ENCODE assay signal across 29 cellular contexts in the genomic region with DNA sequence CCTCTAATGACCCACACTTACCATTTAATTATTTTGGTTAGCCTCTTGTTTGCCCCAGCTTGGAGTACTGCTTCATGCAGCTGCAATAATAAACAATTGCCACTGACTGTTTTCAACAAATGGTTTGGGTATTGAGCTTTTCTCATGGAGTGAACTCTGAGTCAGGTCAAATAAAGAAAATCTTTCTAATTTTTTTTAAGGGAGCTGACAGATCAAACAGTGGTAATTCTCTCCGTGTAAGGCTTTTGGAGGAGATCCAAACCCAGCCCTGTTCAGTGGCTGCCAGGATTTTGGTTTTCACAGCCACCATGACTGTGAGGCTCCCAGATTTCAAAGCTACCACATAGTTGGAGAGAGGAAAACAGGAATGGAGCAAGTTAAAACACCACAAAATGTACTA.
DNase-seq lines count a peak whose midpoint lies in the region.
"Had no signal": no experiment of that assay in that cellular context is flagged by ENCODE, and none has a peak within 500 bp of the region (broad histone marks: within the 10 kb centered on the region; RNA-seq: fewer than 3 reads in every experiment).

No MANE protein-coding gene starts in this region.

- H3F3A ChIP-seq in GM23248 (ENCODE audit: insufficient read depth), result no peaks in the 10 kb centered on the region

- peak; percentile 25 for DNase-seq in A172 (ENCODE audit: low spot score)
- peak; percentile 76 for DNase-seq in LHCN-M2 (ENCODE audit: low read depth)
- DNase-seq in astrocyte of the hippocampus (ENCODE audit: low read depth, low spot score), result peak; percentile 87
- peak; percentile 34 for DNase-seq in fibroblast of peridontal ligament (ENCODE audit: extremely low read depth)
- DNase-seq in islet precursor cell, result no peak
- no peak for DNase-seq in SW 1271 (lab: John Stamatoyannopoulos, UW)
- DNase-seq in activated T-helper 1 cell treated with anti-CD3 and anti-CD28 coated beads, Interleukin-12 subunit alpha, Interleukin-12 subunit beta, Interleukin-2, Interleukin-4 antibody, amounts not matched to agents 30 ng/mL and 10 ng/mL and 1 ng/mL, durations not matched to agents 14 hours and 24 hours and 36 hours (ENCODE audit: low spot score), result no peak
- DNase-seq in GM23248, result no peak
- DNase-seq: ACHN; activated CD8-positive, alpha-beta memory T cell treated with anti-CD3 and anti-CD28 coated beads, Interleukin-2, amount 50 U/mL, for 48 hours; activated naive CD8-positive, alpha-beta T cell treated with anti-CD3 and anti-CD28 coated beads, Interleukin-2, amount 10 ng/mL, durations not matched to agents 7 days and 5 days; Calu3; H9; head of caudate nucleus; NCI-H1092 treated with DMSO at 0.1 percent for 48 hours; NCI-H1930; NCI-H345; Peyer's patch; sigmoid colon; T-helper 2 cell; upper lobe of right lung; WERI-Rb-1 had no signal

- no peaks in the 10 kb centered on the region for H3K9me3 ChIP-seq in GM23248 (ENCODE audit: low read depth)
- H3K9me3 ChIP-seq: upper lobe of right lung had no signal

- H3K9me2 ChIP-seq in GM23248 (ENCODE audit: insufficient read depth), result no peaks in the 10 kb centered on the region

- no peaks in the 10 kb centered on the region for H3K4me1 Mint-ChIP-seq in activated T-helper 1 cell treated with anti-CD3 and anti-CD28 coated beads, Interleukin-12 subunit alpha, Interleukin-12 subunit beta, Interleukin-2, Interleukin-4 antibody, amounts not matched to agents 30 ng/mL and 10 ng/mL and 1 ng/mL, durations not matched to agents 14 hours and 24 hours and 36 hours (ENCODE audit: low read depth)
- H3K4me1 Mint-ChIP-seq: activated naive CD8-positive, alpha-beta T cell treated with anti-CD3 and anti-CD28 coated beads, Interleukin-2, amount 10 ng/mL, durations not matched to agents 7 days and 5 days had no signal

- H4K20me1 ChIP-seq in GM23248 (ENCODE audit: insufficient read depth), result no peaks in the 10 kb centered on the region
- H4K20me1 ChIP-seq: BLaER1 treated with 17β-estradiol and CSF1 and Interleukin-3, amounts not matched to agents 10 nM and 100 nM had no signal

- intact Hi-C loops in activated T-helper 1 cell treated with anti-CD3 and anti-CD28 coated beads, Interleukin-12 subunit alpha, Interleukin-12 subunit beta, Interleukin-2, Interleukin-4 antibody, amounts not matched to agents 30 ng/mL and 10 ng/mL and 1 ng/mL, durations not matched to agents 14 hours and 24 hours and 36 hours (cut with micrococcal nuclease), result no loop called here

- H3K9ac ChIP-seq in GM23248, result no peak overlapping the region
- H3K9ac ChIP-seq: BLaER1 treated with 17β-estradiol and CSF1 and Interleukin-3, amounts not matched to agents 10 nM and 100 nM; KMS-11; parathyroid adenoma had no signal

- in situ Hi-C loops in GM23248 (cut with MboI), result no loop called here

- H3K4me3 ChIP-seq in GM23248, result no peak overlapping the region
- H3K4me3 ChIP-seq: BLaER1 treated with 17β-estradiol and CSF1 and Interleukin-3, amounts not matched to agents 10 nM and 100 nM; cardiac muscle cell; Peyer's patch; sigmoid colon; upper lobe of right lung had no signal

- H3K36me3 Mint-ChIP-seq in activated T-helper 1 cell treated with anti-CD3 and anti-CD28 coated beads, Interleukin-12 subunit alpha, Interleukin-12 subunit beta, Interleukin-2, Interleukin-4 antibody, amounts not matched to agents 30 ng/mL and 10 ng/mL and 1 ng/mL, durations not matched to agents 14 hours and 24 hours and 36 hours (ENCODE audit: low read depth), result no peaks in the 10 kb centered on the region
- H3K36me3 Mint-ChIP-seq: activated naive CD8-positive, alpha-beta T cell treated with anti-CD3 and anti-CD28 coated beads, Interleukin-2, amount 10 ng/mL, durations not matched to agents 7 days and 5 days had no signal

- H3K27ac ChIP-seq in GM23248, result no peak overlapping the region
- H3K27ac ChIP-seq: BLaER1 treated with 17β-estradiol and CSF1 and Interleukin-3, amounts not matched to agents 10 nM and 100 nM; cardiac muscle cell; KMS-11; parathyroid adenoma; sigmoid colon; upper lobe of right lung; WERI-Rb-1 had no signal

- no peaks in the 10 kb centered on the region for H3K4me1 ChIP-seq in GM23248 (ENCODE audit: insufficient read depth)
- H3K4me1 ChIP-seq: parathyroid adenoma, Peyer's patch, sigmoid colon, upper lobe of right lung had no signal

- peaks cover 5% of the 10 kb centered on the region for H3K9me3 Mint-ChIP-seq in activated T-helper 1 cell treated with anti-CD3 and anti-CD28 coated beads, Interleukin-12 subunit alpha, Interleukin-12 subunit beta, Interleukin-2, Interleukin-4 antibody, amounts not matched to agents 30 ng/mL and 10 ng/mL and 1 ng/mL, durations not matched to agents 14 hours and 24 hours and 36 hours
- H3K9me3 Mint-ChIP-seq: activated naive CD8-positive, alpha-beta T cell treated with anti-CD3 and anti-CD28 coated beads, Interleukin-2, amount 10 ng/mL, durations not matched to agents 7 days and 5 days had no signal

- 0 to 7% methylated on average over 1 of the region's 1 CpG for WGBS in GM23248 (ENCODE audit: low coverage in 1 of 2, low lambda C conversion rate in 2 of 2, missing lambda C conversion rate in 2 of 2), 2 experiments

- no peak overlapping the region for H3K4me3 Mint-ChIP-seq in activated T-helper 1 cell treated with anti-CD3 and anti-CD28 coated beads, Interleukin-12 subunit alpha, Interleukin-12 subunit beta, Interleukin-2, Interleukin-4 antibody, amounts not matched to agents 30 ng/mL and 10 ng/mL and 1 ng/mL, durations not matched to agents 14 hours and 24 hours and 36 hours
- H3K4me3 Mint-ChIP-seq: activated naive CD8-positive, alpha-beta T cell treated with anti-CD3 and anti-CD28 coated beads, Interleukin-2, amount 10 ng/mL, durations not matched to agents 7 days and 5 days; dendritic cell treated with granulocyte-macrophage colony-stimulating factor and Interleukin-4, amounts not matched to agents 40 ng/mL and 50 ng/mL, for 4 days; H9; mesothelial cell of epicardium; nephron had no signal

- H3K4me2 ChIP-seq in GM23248 (ENCODE audit: unreplicated experiment), result no peak overlapping the region
- H3K4me2 ChIP-seq: BLaER1 treated with 17β-estradiol and CSF1 and Interleukin-3, amounts not matched to agents 10 nM and 100 nM; KMS-11 had no signal

- no peaks in the 10 kb centered on the region for H3K79me2 ChIP-seq in GM23248 (ENCODE audit: insufficient read depth)
- H3K79me2 ChIP-seq: parathyroid adenoma had no signal

- no peak overlapping the region for H3K27ac Mint-ChIP-seq in activated T-helper 1 cell treated with anti-CD3 and anti-CD28 coated beads, Interleukin-12 subunit alpha, Interleukin-12 subunit beta, Interleukin-2, Interleukin-4 antibody, amounts not matched to agents 30 ng/mL and 10 ng/mL and 1 ng/mL, durations not matched to agents 14 hours and 24 hours and 36 hours
- H3K27ac Mint-ChIP-seq: activated naive CD8-positive, alpha-beta T cell treated with anti-CD3 and anti-CD28 coated beads, Interleukin-2, amount 10 ng/mL, durations not matched to agents 7 days and 5 days; dendritic cell treated with granulocyte-macrophage colony-stimulating factor and Interleukin-4, amounts not matched to agents 40 ng/mL and 50 ng/mL, for 4 days; H9; mesothelial cell of epicardium had no signal

- H3K36me3 ChIP-seq in GM23248 (ENCODE audit: low read depth), result no peaks in the 10 kb centered on the region
- H3K36me3 ChIP-seq: BLaER1 treated with 17β-estradiol and CSF1 and Interleukin-3, amounts not matched to agents 10 nM and 100 nM; cardiac muscle cell; Peyer's patch; sigmoid colon; upper lobe of right lung; WERI-Rb-1 had no signal

- peaks cover 2% of the 10 kb centered on the region for H3K27me3 Mint-ChIP-seq in activated T-helper 1 cell treated with anti-CD3 and anti-CD28 coated beads, Interleukin-12 subunit alpha, Interleukin-12 subunit beta, Interleukin-2, Interleukin-4 antibody, amounts not matched to agents 30 ng/mL and 10 ng/mL and 1 ng/mL, durations not matched to agents 14 hours and 24 hours and 36 hours (ENCODE audit: insufficient read depth)
- H3K27me3 Mint-ChIP-seq: dendritic cell treated with granulocyte-macrophage colony-stimulating factor and Interleukin-4, amounts not matched to agents 40 ng/mL and 50 ng/mL, for 4 days had no signal

- no peak overlapping the region for H2AFZ ChIP-seq in GM23248
- H2AFZ ChIP-seq: parathyroid adenoma had no signal

- H3K27me3 ChIP-seq in GM23248 (replicated peaks; ENCODE audit: insufficient read depth), result no peaks in the 10 kb centered on the region
- H3K27me3 ChIP-seq: BLaER1 treated with 17β-estradiol and CSF1 and Interleukin-3, amounts not matched to agents 10 nM and 100 nM; cardiac muscle cell; Peyer's patch; sigmoid colon; upper lobe of right lung had no signal

Comparison
In these comparisons a context has a peak if more than half of its experiments do, and no peak if none do; other contexts are left out.
1. DNase-seq: peak in A172 (single experiment), LHCN-M2 (single experiment), astrocyte of the hippocampus (single experiment) and fibroblast of peridontal ligament (single experiment); none in islet precursor cell (single experiment), SW 1271 (0 of 2), activated T-helper 1 cell treated with anti-CD3 and anti-CD28 coated beads, Interleukin-12 subunit alpha, Interleukin-12 subunit beta, Interleukin-2, Interleukin-4 antibody, amounts not matched to agents 30 ng/mL and 10 ng/mL and 1 ng/mL, durations not matched to agents 14 hours and 24 hours and 36 hours (single experiment) and GM23248 (single experiment).